In genomic region chr6:169204167-169204566, GRCh38 we compare ENCODE assay signal across 34 cellular contexts. TPM values are rescaled to one million over a fixed set of nuclear protein-coding genes. Genes with fewer than 3 reads are reported as not detected.
"Had no signal": no experiment of that assay in that cellular context is flagged by ENCODE, and none has a peak within 500 bp of the region (broad histone marks: within the 10 kb centered on the region; RNA-seq: fewer than 3 reads in every experiment).

No MANE protein-coding gene starts in this region.

- H3K4me1 Mint-ChIP-seq: brain had no signal

- H3K27me3 ChIP-seq: MG63 had no signal

- H3K4me3 Mint-ChIP-seq: activated CD4-positive, alpha-beta T cell treated with anti-CD3 and anti-CD28 coated beads, Interleukin-2, amount 10 ng/mL, durations not matched to agents 24 days and 14 days; activated CD8-positive, alpha-beta T cell treated with anti-CD3 and anti-CD28 coated beads for 36 hours; activated naive CD4-positive, alpha-beta T cell treated with anti-CD3 and anti-CD28 coated beads for 36 hours; activated T-cell treated with anti-CD3 and anti-CD28 coated beads, Interleukin-2, amount 50 U/mL, for 72 hours; brain had no signal

- ATAC-seq: activated CD8-positive, alpha-beta T cell treated with anti-CD3 and anti-CD28 coated beads for 36 hours; activated naive CD4-positive, alpha-beta T cell treated with anti-CD3 and anti-CD28 coated beads, Interleukin-2, amount 50 U/mL, for 72 hours; activated T-cell treated with anti-CD3 and anti-CD28 coated beads, Interleukin-2, amount 50 U/mL, for 72 hours; Right ventricle myocardium inferior had no signal

- H2AFZ ChIP-seq: PC-9 had no signal

- H3K27me3 Mint-ChIP-seq: activated CD4-positive, alpha-beta T cell treated with anti-CD3 and anti-CD28 coated beads, Interleukin-2, amount 10 ng/mL, durations not matched to agents 24 days and 14 days; activated CD8-positive, alpha-beta T cell treated with anti-CD3 and anti-CD28 coated beads for 36 hours; brain had no signal

- H3K27ac ChIP-seq: PC-9, RWPE1 had no signal

- H3K4me2 ChIP-seq: PC-9 had no signal

- H3K4me3 ChIP-seq: MG63, PC-9 had no signal

- H3K27ac Mint-ChIP-seq: activated CD4-positive, alpha-beta T cell treated with anti-CD3 and anti-CD28 coated beads, Interleukin-2, amount 10 ng/mL, durations not matched to agents 24 days and 14 days; activated CD8-positive, alpha-beta T cell treated with anti-CD3 and anti-CD28 coated beads for 36 hours; activated naive CD4-positive, alpha-beta T cell treated with anti-CD3 and anti-CD28 coated beads for 36 hours; activated naive CD4-positive, alpha-beta T cell treated with anti-CD3 and anti-CD28 coated beads, Interleukin-2, amount 50 U/mL, for 72 hours; activated T-cell treated with anti-CD3 and anti-CD28 coated beads, Interleukin-2, amount 50 U/mL, for 72 hours; activated T-helper 2 cell treated with anti-CD3 and anti-CD28 coated beads, Interferon-gamma antibody, Interleukin-2, Interleukin-4, amounts not matched to agents 10 μg/mL and 5 μg/mL and 100 μg/mL, durations not matched to agents 14 hours and 24 hours and 36 hours; brain had no signal

- DNase-seq: activated CD4-positive, alpha-beta T cell treated with anti-CD3 and anti-CD28 coated beads, Interleukin-2, amount 10 ng/mL, durations not matched to agents 24 days and 14 days; activated CD4-positive, alpha-beta T cell treated with anti-CD3 and anti-CD28 coated beads, Interleukin-2, amount 50 U/mL, for 4 hours; activated CD8-positive, alpha-beta T cell treated with anti-CD3 and anti-CD28 coated beads for 36 hours; activated gamma-delta T cell; activated naive CD4-positive, alpha-beta T cell treated with anti-CD3 and anti-CD28 coated beads for 36 hours; activated T-cell treated with anti-CD3 and anti-CD28 coated beads, Interleukin-2, amount 50 U/mL, for 1 hour; activated T-cell treated with anti-CD3 and anti-CD28 coated beads, Interleukin-2, amount 50 U/mL, for 72 hours; anterior cingulate cortex; central memory CD4-positive, alpha-beta T cell; Kasumi-1; KBM-7; MG63; NCI-H1048; NCI-H1105 treated with DMSO at 0.1 percent for 48 hours; NCI-H1436; NCI-H1694; NCI-H1930; NCI-H2081 treated with DMSO at 0.1 percent for 48 hours; NCI-H226; NCI-H446 treated with DMSO at 0.1 percent for 48 hours; NCI-H524; NK-92 treated with Interleukin-12 subunit alpha and Interleukin-12 subunit beta, amount 100 ng/mL, for 24 hours; PC-9; SIG-M5; T1000 had no signal

RNA-seq across cellular contexts. Expression of gene THBS2, which starts 49.5 kb away (rescaled TPM):
- total RNA-seq: activated CD4-positive, alpha-beta T cell treated with anti-CD3 and anti-CD28 coated beads, Interleukin-2, amount 10 ng/mL, durations not matched to agents 24 days and 14 days; activated CD8-positive, alpha-beta memory T cell treated with anti-CD3 and anti-CD28 coated beads for 36 hours; activated CD8-positive, alpha-beta T cell treated with anti-CD3 and anti-CD28 coated beads for 36 hours; activated naive CD4-positive, alpha-beta T cell treated with anti-CD3 and anti-CD28 coated beads for 36 hours; activated naive CD4-positive, alpha-beta T cell treated with anti-CD3 and anti-CD28 coated beads, Interleukin-2, amount 50 U/mL, for 72 hours; activated T-cell treated with anti-CD3 and anti-CD28 coated beads, Interleukin-2, amount 50 U/mL, for 72 hours; activated T-helper 2 cell treated with anti-CD3 and anti-CD28 coated beads, Interferon-gamma antibody, Interleukin-2, Interleukin-4, amounts not matched to agents 10 μg/mL and 5 μg/mL and 100 μg/mL, durations not matched to agents 14 hours and 24 hours and 36 hours; OCI-LY7; PC-9; T-helper 1 cell treated with Interleukin-12 subunit alpha and Interleukin-12 subunit beta and Interleukin-4 antibody, amounts not matched to agents 30 ng/mL and 1 ng/mL, for 36 hours; T-helper 2 cell treated with Interferon-gamma antibody and Interleukin-4, amounts not matched to agents 100 ng/mL and 5 ng/mL, for 36 hours had no signal
